Comparison of ENCODE assay signal across 8 cellular contexts in the genomic region with DNA sequence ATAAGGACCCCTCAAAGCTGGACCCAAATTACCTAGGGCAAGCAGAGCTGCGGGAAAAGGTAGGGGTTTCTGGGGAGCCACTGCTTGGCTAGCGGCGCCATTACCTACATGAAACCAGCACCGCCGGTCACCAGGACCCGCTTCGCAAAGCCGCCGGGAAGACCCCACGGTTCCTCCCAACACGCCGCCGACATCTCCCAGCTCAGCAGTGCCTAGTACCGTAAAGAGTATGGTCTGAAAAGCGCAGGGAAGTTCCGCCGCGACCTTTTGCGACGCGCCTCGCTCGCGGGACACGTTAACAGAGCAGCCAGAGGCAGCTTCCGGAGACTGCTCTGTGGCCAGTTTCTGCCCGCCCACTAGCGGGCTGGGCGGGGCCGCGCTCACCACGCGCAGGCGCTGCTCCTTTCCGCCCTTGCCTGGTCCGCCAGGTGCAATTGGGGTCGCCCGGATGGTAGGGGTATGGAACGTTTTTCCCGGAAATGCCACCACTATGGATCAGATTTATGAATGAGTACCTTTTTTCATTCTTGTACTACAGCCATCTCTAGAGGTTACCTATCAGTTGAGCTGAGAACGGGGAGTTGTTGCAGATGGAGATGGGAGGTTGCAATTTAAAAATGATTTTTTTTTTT. TPM values are rescaled to one million over a fixed set of nuclear protein-coding genes. Genes with fewer than 3 reads are reported as not detected.
DNase-seq lines count a peak whose midpoint lies in the region; ATAC-seq and TF ChIP-seq lines count a peak whose summit lies in the region.

Gene TGDS, minus strand, starts transcription at position 210 of the 632 bp plus-strand sequence. Its CDS starts 16 bp downstream, at position 194.

- ATAC-seq in HG03378 (IDR thresholded peaks at IDR 0.05; ENCODE audit: unreplicated experiment): peak; percentile 92
- peak; percentile 97 to 98 for ATAC-seq in activated CD4-positive, CD25-positive, alpha-beta regulatory T cell treated with anti-CD3 and anti-CD28 coated beads, Interleukin-2, amount 50 U/mL, for 24 hours

- peak; percentile 93 to 94 for DNase-seq in AML-193 (lab: John Stamatoyannopoulos, UW)
- peak; percentile 77 for DNase-seq in NCI-H460 (ENCODE audit: extremely low read depth, low read depth)
- peak; percentile 92 for DNase-seq in cerebellar cortex (ENCODE audit: low spot score)
- peak; percentile 97 for DNase-seq in islet precursor cell
- peak; percentile 82 for DNase-seq in stimulated activated CD4-positive, alpha-beta T cell treated with anti-CD3 and anti-CD28 coated beads, Interleukin-12 subunit alpha, Interleukin-12 subunit beta, amount 100 ng/mL, for 4 hours

- TF ChIP-seq POLR2A in GM19099 (IDR thresholded peaks at IDR 0.05; ENCODE audit: extremely low read depth, insufficient read length, low read depth): peak; percentile 99

RNA-seq across cellular contexts. Expression of gene TGDS, which starts in this region (rescaled TPM):
- total RNA-seq in NCI-H460 (2014; rRNA removed; shearing (Covaris generic)): 20.7 and 21.6 TPM in 2 replicates
- 15.5 and 28.4 TPM in 2 replicates for polyA plus RNA-seq in NCI-H460 (2014; cell fraction: nucleus; rRNA removed)

Comparison
In these comparisons a context has a peak if more than half of its experiments do, and no peak if none do; other contexts are left out.
1. Peak in every context shown above with its lines: DNase-seq and ATAC-seq.